27 cellular contexts compared by ENCODE assay signal in genomic region chr7:16178585-16178984, GRCh38.
A peak's percentile ranks its signal among the peaks of the same experiment; 100 is the strongest.
DNase-seq lines count a peak whose midpoint lies in the region; ATAC-seq, FAIRE-seq and TF ChIP-seq lines count a peak whose summit lies in the region.
"Had no signal": no experiment of that assay in that cellular context is flagged by ENCODE, and none has a peak within 500 bp of the region (broad histone marks: within the 10 kb centered on the region; RNA-seq: fewer than 3 reads in every experiment).

No MANE protein-coding gene starts in this region.

- in situ Hi-C loops in IMR-90 (cut with MboI; ENCODE audit: low sequenced_read_pairs): no loop called here

- peaks cover 4% of the 10 kb centered on the region for H3K36me3 Mint-ChIP-seq in glutamatergic neuron (ENCODE audit: unreplicated experiment)
- H3K36me3 Mint-ChIP-seq: CD8-positive, alpha-beta T cell had no signal

- H3K9me3 ChIP-seq in A549: no peaks in the 10 kb centered on the region
- H3K9me3 ChIP-seq in IMR-90 (ENCODE audit: control insufficient read depth, insufficient read depth, low read length): no peaks in the 10 kb centered on the region
- H3K9me3 ChIP-seq: BLaER1 treated with 17β-estradiol and CSF1 and Interleukin-3, amounts not matched to agents 10 nM and 100 nM; Caco-2 had no signal

- no peak overlapping the region for H4K91ac ChIP-seq in IMR-90 (ENCODE audit: insufficient read depth, low read depth, low read length)

- no peak overlapping the region for H4K8ac ChIP-seq in IMR-90 (ENCODE audit: low read depth in 2 of 2, low read length in 2 of 2)

- no peak overlapping the region for H4K5ac ChIP-seq in IMR-90 (ENCODE audit: low read depth, low read length)

- H3K27me3 Mint-ChIP-seq in glutamatergic neuron (ENCODE audit: unreplicated experiment): peaks cover 6% of the 10 kb centered on the region
- H3K27me3 Mint-ChIP-seq: B cell; CD4-positive, alpha-beta T cell had no signal

- no peak overlapping the region for H3K18ac ChIP-seq in IMR-90 (ENCODE audit: low read depth, low read length)

- no peak overlapping the region for H2AFZ ChIP-seq in IMR-90 (replicated peaks; ENCODE audit: low read length, poor library complexity)

- no peak for TF ChIP-seq POLR2A in A549 (IDR thresholded peaks at IDR 0.05; ENCODE audit: low read length)
- TF ChIP-seq POLR2A in IMR-90 (IDR thresholded peaks at IDR 0.05; ENCODE audit: low read depth, low read length): no peak

- H2BK5ac ChIP-seq in IMR-90 (ENCODE audit: low read depth, low read length, poor library complexity, severe bottlenecking): no peak overlapping the region

- H2AK5ac ChIP-seq in IMR-90 (ENCODE audit: low read depth, low read length): no peak overlapping the region

- TF ChIP-seq EP300 in A549 (IDR thresholded peaks at IDR 0.05): no peak

- H3K27ac ChIP-seq in A549 (no peak overlapping the region), IMR-90 (ENCODE audit: insufficient read depth, low read length) (no peak overlapping the region)
- H3K27ac ChIP-seq: BLaER1 treated with 17β-estradiol and CSF1 and Interleukin-3, amounts not matched to agents 10 nM and 100 nM; C4-2B had no signal

- WGBS in A549 (ENCODE audit: missing lambda C conversion rate): 34% methylated on average over 2 of the region's 2 CpGs
- WGBS in IMR-90 (ENCODE audit: extremely low coverage in 2 of 2, insufficient read length in 1 of 2), 2 experiments: no CpG with 5 or more reads among the region's 2 CpGs

- H3K27me3 ChIP-seq in IMR-90 (ENCODE audit: control insufficient read depth, insufficient read depth, low read length): no peaks in the 10 kb centered on the region
- H3K27me3 ChIP-seq: BLaER1 treated with 17β-estradiol and CSF1 and Interleukin-3, amounts not matched to agents 10 nM and 100 nM had no signal

- H3K4me3 ChIP-seq in A549: no peak overlapping the region
- H3K4me3 ChIP-seq in IMR-90 (ENCODE audit: insufficient read depth, low read depth, low read length): no peak overlapping the region
- H3K4me3 ChIP-seq: BLaER1 treated with 17β-estradiol and CSF1 and Interleukin-3, amounts not matched to agents 10 nM and 100 nM; GM12878 had no signal

- no peaks in the 10 kb centered on the region for H3K4me1 ChIP-seq in A549
- H3K4me1 ChIP-seq in IMR-90 (ENCODE audit: control insufficient read depth, insufficient read depth, low read length): no peaks in the 10 kb centered on the region
- H3K4me1 ChIP-seq: BLaER1 treated with 17β-estradiol and CSF1 and Interleukin-3, amounts not matched to agents 10 nM and 100 nM; Caco-2 had no signal

- no peak overlapping the region for H3K4ac ChIP-seq in IMR-90 (ENCODE audit: low read depth, low read length)

- ATAC-seq in A549 (no peak), IMR-90 (ENCODE audit: low read depth) (no peak), HG03175 (IDR thresholded peaks at IDR 0.05; ENCODE audit: unreplicated experiment) (no peak)
- ATAC-seq: CD8-positive, alpha-beta T cell; GM12878 had no signal

- H4K20me1 ChIP-seq in IMR-90 (ENCODE audit: insufficient read depth, low read length): no peaks in the 10 kb centered on the region
- H4K20me1 ChIP-seq: BLaER1 treated with 17β-estradiol and CSF1 and Interleukin-3, amounts not matched to agents 10 nM and 100 nM had no signal

- H3K4me2 ChIP-seq in A549 (no peak overlapping the region), IMR-90 (ENCODE audit: low read depth, low read length) (no peak overlapping the region)
- H3K4me2 ChIP-seq: BLaER1 treated with 17β-estradiol and CSF1 and Interleukin-3, amounts not matched to agents 10 nM and 100 nM had no signal

- H3K23ac ChIP-seq in IMR-90 (ENCODE audit: low read depth, low read length): no peak overlapping the region

- H3K56ac ChIP-seq in IMR-90 (ENCODE audit: extremely low read depth, insufficient read depth, low read length): no peak overlapping the region

- dilution Hi-C loops in IMR-90 (cut with HindIII; ENCODE audit: low sequenced_read_pairs, unreplicated experiment): no loop called here

- no peak overlapping the region for H2BK20ac ChIP-seq in IMR-90 (ENCODE audit: low read depth, low read length)

- FAIRE-seq in A549 (lab: Jason Lieb, UNC) (peak; percentile 56), D721Med (lab: Jason Lieb, UNC) (peak; percentile 41)
- FAIRE-seq: A204.1, GM12878, GM12892, GM18507 had no signal

- TF ChIP-seq RAD21 in A549 (conservative IDR thresholded peaks at IDR 0.05 in 1 of 2, IDR thresholded peaks at IDR 0.05 in 1 of 2) (no peak), IMR-90 (IDR thresholded peaks at IDR 0.05; ENCODE audit: low read length) (no peak)

- H3K79me1 ChIP-seq in IMR-90 (ENCODE audit: low read depth in 1 of 2, low read length in 2 of 2): no peaks in the 10 kb centered on the region

- no peak overlapping the region for H2BK15ac ChIP-seq in IMR-90 (ENCODE audit: low read depth, low read length)

- no peak overlapping the region for H3K4me3 Mint-ChIP-seq in glutamatergic neuron (ENCODE audit: unreplicated experiment)
- H3K4me3 Mint-ChIP-seq: B cell; CD4-positive, alpha-beta T cell; CD8-positive, alpha-beta T cell had no signal

- DNase-seq in A549 (ENCODE audit: low read depth in 1 of 2, low spot score in 1 of 2): no peak
- no peak for DNase-seq in D721Med (ENCODE audit: insufficient read length, low spot score)
- DNase-seq in IMR-90: no peak
- no peak for DNase-seq in glutamatergic neuron
- DNase-seq in kidney glomerular epithelial cell (lab: John Stamatoyannopoulos, UW): no peak
- no peak for DNase-seq in T-helper 2 cell
- DNase-seq: 8988T; AML-193; Caco-2; Calu3; CD4-positive, alpha-beta T cell; CD8-positive, alpha-beta T cell; DMS 273 treated with DMSO at 0.1 percent for 48 hours; DMS153; DMS53; DMS79; DND-41; EL; GDM1 had no signal

- intact Hi-C loops in IMR-90 (cut with micrococcal nuclease): no loop called here

- no peak overlapping the region for H3K14ac ChIP-seq in IMR-90 (replicated peaks; ENCODE audit: low read depth, low read length)

- no peaks in the 10 kb centered on the region for H3K36me3 ChIP-seq in IMR-90 (ENCODE audit: control insufficient read depth, insufficient read depth, low read length)
- H3K36me3 ChIP-seq: BLaER1 treated with 17β-estradiol and CSF1 and Interleukin-3, amounts not matched to agents 10 nM and 100 nM had no signal

- H3K27ac Mint-ChIP-seq in glutamatergic neuron (ENCODE audit: unreplicated experiment): peak overlapping the region; percentile 56
- H3K27ac Mint-ChIP-seq: B cell; CD4-positive, alpha-beta T cell; CD8-positive, alpha-beta T cell had no signal

- H3K9me3 Mint-ChIP-seq in glutamatergic neuron (ENCODE audit: unreplicated experiment): peaks cover 4% of the 10 kb centered on the region
- H3K9me3 Mint-ChIP-seq: CD4-positive, alpha-beta T cell; CD8-positive, alpha-beta T cell had no signal

- H3K9ac ChIP-seq in IMR-90 (ENCODE audit: low read depth, low read length): no peak overlapping the region
- H3K9ac ChIP-seq: BLaER1 treated with 17β-estradiol and CSF1 and Interleukin-3, amounts not matched to agents 10 nM and 100 nM had no signal

- TF ChIP-seq CTCF in A549 (IDR thresholded peaks at IDR 0.05): no peak
- no peak for TF ChIP-seq CTCF in D721Med (IDR thresholded peaks at IDR 0.05; ENCODE audit: insufficient read depth, missing control alignments)
- no peak for TF ChIP-seq CTCF in IMR-90 (conservative IDR thresholded peaks at IDR 0.05; ENCODE audit: low read depth, low read length)
- TF ChIP-seq CTCF in glutamatergic neuron (IDR thresholded peaks at IDR 0.05; ENCODE audit: partially characterized antibody, unreplicated experiment): no peak

- no peak overlapping the region for H2BK120ac ChIP-seq in IMR-90 (ENCODE audit: low read depth, low read length)

- POLR2A ChIA-PET in A549 (lab: Yijun Ruan, JAX): no interaction called here
- POLR2A ChIA-PET in IMR-90 (lab: Charles Lee; ENCODE audit: unreplicated experiment): no interaction called here

- CTCF ChIA-PET in A549 (lab: Yijun Ruan, JAX) (no interaction called here), IMR-90 (lab: Yijun Ruan, JAX) (no interaction called here)

- BruUV-seq in IMR-90 (replicated peaks; lab: Mats Ljungman, UMichigan): no TSS peak

- peaks cover 11% of the 10 kb centered on the region for H3K4me1 Mint-ChIP-seq in glutamatergic neuron (ENCODE audit: low read depth, unreplicated experiment)
- H3K4me1 Mint-ChIP-seq: B cell had no signal

- H2AK9ac ChIP-seq in IMR-90 (replicated peaks; ENCODE audit: low read depth, low read length, poor library complexity): no peak overlapping the region

- no peaks in the 10 kb centered on the region for H3K9me1 ChIP-seq in IMR-90 (ENCODE audit: insufficient read depth, low read length)

TF ChIP-seq in A549, 52 proteins besides CTCF, POLR2A, EP300 and RAD21 (continues in another document):
- TF ChIP-seq HMGXB4 (CRISPR knock-in tag; IDR thresholded peaks at IDR 0.05; ENCODE audit: borderline replicate concordance) (no peak), SMC3 (IDR thresholded peaks at IDR 0.05) (no peak), RNF2 (IDR thresholded peaks at IDR 0.05; ENCODE audit: borderline replicate concordance, low read depth) (no peak)

TF ChIP-seq in IMR-90, 13 proteins besides CTCF, POLR2A, EP300 and RAD21:
- no peak for TF ChIP-seq MXI1 (IDR thresholded peaks at IDR 0.05; ENCODE audit: borderline replicate concordance, low read depth, low read length)
- no peak for TF ChIP-seq USF2 (IDR thresholded peaks at IDR 0.05; ENCODE audit: low read depth, low read length)
- peak; percentile 49 for TF ChIP-seq MAFK (IDR thresholded peaks at IDR 0.05; ENCODE audit: low read depth, low read length)
- no peak for TF ChIP-seq MAZ (IDR thresholded peaks at IDR 0.05; ENCODE audit: borderline replicate concordance, low read depth, low read length)
- TF ChIP-seq BHLHE40 (IDR thresholded peaks at IDR 0.05; ENCODE audit: low read depth, low read length): no peak
- no peak for TF ChIP-seq RCOR1 (IDR thresholded peaks at IDR 0.05; ENCODE audit: insufficient replicate concordance, low read length)
- TF ChIP-seq RFX5 (IDR thresholded peaks at IDR 0.05; ENCODE audit: low read depth, low read length): no peak
- TF ChIP-seq CHD1 (IDR thresholded peaks at IDR 0.05; ENCODE audit: low read depth, low read length): no peak
TF ChIP-seq in IMR-90: peak in this region for 1.
